ENCODE assay signal across 1 cellular context in genomic region chr19:16571689-16572331, GRCh38.
TF ChIP-seq lines count a peak whose summit lies in the region.

No MANE protein-coding gene starts in this region.

TF ChIP-seq in HepG2, 621 proteins besides CTCF, POLR2A, EP300 and RAD21 (continued from another document and continues in another):
- TF ChIP-seq, protein P1, sequence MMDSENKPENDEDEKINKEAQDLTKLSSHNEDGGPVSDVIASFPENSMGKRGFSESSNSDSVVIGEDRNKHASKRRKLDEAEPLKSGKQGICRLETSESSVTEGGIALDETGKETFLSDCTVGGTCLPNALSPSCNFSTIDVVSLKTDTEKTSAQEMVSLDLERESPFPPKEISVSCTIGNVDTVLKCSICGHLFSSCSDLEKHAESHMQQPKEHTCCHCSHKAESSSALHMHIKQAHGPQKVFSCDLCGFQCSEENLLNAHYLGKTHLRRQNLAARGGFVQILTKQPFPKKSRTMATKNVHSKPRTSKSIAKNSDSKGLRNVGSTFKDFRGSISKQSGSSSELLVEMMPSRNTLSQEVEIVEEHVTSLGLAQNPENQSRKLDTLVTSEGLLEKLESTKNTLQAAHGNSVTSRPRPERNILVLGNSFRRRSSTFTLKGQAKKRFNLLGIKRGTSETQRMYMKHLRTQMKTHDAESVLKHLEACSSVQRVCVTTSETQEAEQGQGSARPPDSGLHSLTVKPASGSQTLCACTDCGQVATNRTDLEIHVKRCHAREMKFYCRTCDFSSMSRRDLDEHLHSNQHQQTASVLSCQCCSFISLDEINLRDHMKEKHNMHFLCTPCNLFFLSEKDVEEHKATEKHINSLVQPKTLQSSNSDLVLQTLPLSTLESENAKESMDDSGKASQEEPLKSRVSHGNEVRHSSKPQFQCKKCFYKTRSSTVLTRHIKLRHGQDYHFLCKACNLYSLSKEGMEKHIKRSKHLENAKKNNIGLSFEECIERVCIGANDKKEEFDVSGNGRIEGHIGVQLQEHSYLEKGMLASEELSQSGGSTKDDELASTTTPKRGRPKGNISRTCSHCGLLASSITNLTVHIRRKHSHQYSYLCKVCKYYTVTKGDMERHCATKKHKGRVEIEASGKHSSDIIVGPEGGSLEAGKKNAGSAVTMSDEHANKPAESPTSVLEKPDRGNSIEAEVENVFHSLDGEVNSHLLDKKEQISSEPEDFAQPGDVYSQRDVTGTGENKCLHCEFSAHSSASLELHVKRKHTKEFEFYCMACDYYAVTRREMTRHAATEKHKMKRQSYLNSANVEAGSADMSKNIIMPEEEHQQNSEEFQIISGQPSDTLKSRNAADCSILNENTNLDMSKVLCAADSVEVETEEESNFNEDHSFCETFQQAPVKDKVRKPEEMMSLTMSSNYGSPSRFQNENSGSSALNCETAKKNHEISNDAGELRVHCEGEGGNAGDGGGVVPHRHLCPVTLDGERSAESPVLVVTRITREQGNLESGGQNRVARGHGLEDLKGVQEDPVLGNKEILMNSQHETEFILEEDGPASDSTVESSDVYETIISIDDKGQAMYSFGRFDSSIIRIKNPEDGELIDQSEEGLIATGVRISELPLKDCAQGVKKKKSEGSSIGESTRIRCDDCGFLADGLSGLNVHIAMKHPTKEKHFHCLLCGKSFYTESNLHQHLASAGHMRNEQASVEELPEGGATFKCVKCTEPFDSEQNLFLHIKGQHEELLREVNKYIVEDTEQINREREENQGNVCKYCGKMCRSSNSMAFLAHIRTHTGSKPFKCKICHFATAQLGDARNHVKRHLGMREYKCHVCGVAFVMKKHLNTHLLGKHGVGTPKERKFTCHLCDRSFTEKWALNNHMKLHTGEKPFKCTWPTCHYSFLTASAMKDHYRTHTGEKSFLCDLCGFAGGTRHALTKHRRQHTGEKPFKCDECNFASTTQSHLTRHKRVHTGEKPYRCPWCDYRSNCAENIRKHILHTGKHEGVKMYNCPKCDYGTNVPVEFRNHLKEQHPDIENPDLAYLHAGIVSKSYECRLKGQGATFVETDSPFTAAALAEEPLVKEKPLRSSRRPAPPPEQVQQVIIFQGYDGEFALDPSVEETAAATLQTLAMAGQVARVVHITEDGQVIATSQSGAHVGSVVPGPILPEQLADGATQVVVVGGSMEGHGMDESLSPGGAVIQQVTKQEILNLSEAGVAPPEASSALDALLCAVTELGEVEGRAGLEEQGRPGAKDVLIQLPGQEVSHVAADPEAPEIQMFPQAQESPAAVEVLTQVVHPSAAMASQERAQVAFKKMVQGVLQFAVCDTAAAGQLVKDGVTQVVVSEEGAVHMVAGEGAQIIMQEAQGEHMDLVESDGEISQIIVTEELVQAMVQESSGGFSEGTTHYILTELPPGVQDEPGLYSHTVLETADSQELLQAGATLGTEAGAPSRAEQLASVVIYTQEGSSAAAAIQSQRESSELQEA (CRISPR knock-in tag; IDR thresholded peaks at IDR 0.05; ENCODE audit: not compliant biosample characterization), result no peak
- TF ChIP-seq ZNF780A (CRISPR knock-in tag; IDR thresholded peaks at IDR 0.05) (no peak), ZNF644 (CRISPR knock-in tag; IDR thresholded peaks at IDR 0.05; ENCODE audit: low read depth) (no peak), ZNF383 (CRISPR knock-in tag; IDR thresholded peaks at IDR 0.05; ENCODE audit: borderline replicate concordance) (0 out of 2 replicates have a peak, but pooled peaks have one; percentile 12), SMAD9 (CRISPR knock-in tag; IDR thresholded peaks at IDR 0.05) (no peak), NFE2L2 (IDR thresholded peaks at IDR 0.05; ENCODE audit: low read length) (no peak), ARNT2 (CRISPR knock-in tag; IDR thresholded peaks at IDR 0.05; ENCODE audit: low read depth) (no peak), YEATS4 (CRISPR knock-in tag; IDR thresholded peaks at IDR 0.05; ENCODE audit: borderline replicate concordance) (peak; percentile 46; the same call in 1 of the 2 replicates), KLF6 (CRISPR knock-in tag; IDR thresholded peaks at IDR 0.05) (no peak), ZNF609 (CRISPR knock-in tag; IDR thresholded peaks at IDR 0.05; ENCODE audit: borderline replicate concordance) (0 out of 2 replicates have a peak, but pooled peaks have one; percentile 2), MXD1 (CRISPR knock-in tag; IDR thresholded peaks at IDR 0.05) (0 out of 2 replicates have a peak, but pooled peaks have one; percentile 37), MAFF (IDR thresholded peaks at IDR 0.05; ENCODE audit: low read depth, low read length) (no peak), ZFP36L1 (CRISPR knock-in tag; IDR thresholded peaks at IDR 0.05) (no peak), MAFK (conservative IDR thresholded peaks at IDR 0.05 in 1 of 2, IDR thresholded peaks at IDR 0.05 in 1 of 2; ENCODE audit: low read length in 2 of 2) (no peak), CHCHD3 (CRISPR knock-in tag; IDR thresholded peaks at IDR 0.05) (peak; percentile 64; the same call in 1 of the 2 replicates), ZFP62 (CRISPR knock-in tag; IDR thresholded peaks at IDR 0.05) (no peak), ZNF749 (CRISPR knock-in tag; IDR thresholded peaks at IDR 0.05; ENCODE audit: borderline replicate concordance) (0 out of 2 replicates have a peak, but pooled peaks have one; percentile 60), AGO1 (IDR thresholded peaks at IDR 0.05; ENCODE audit: low read depth, low read length, poor library complexity, severe bottlenecking) (peak; percentile 7), CREM (IDR thresholded peaks at IDR 0.05) (no peak), CREM (CRISPR knock-in tag; IDR thresholded peaks at IDR 0.05) (no peak), ZMAT5 (CRISPR knock-in tag; IDR thresholded peaks at IDR 0.05; ENCODE audit: borderline replicate concordance, low read depth) (no peak), SIX4 (CRISPR knock-in tag; IDR thresholded peaks at IDR 0.05) (no peak), ZC3H13 (CRISPR knock-in tag; IDR thresholded peaks at IDR 0.05) (no peak), ZNF546 (CRISPR knock-in tag; conservative IDR thresholded peaks at IDR 0.05) (0 out of 2 replicates have a peak, but pooled peaks have one; percentile 53), FOXP1 (IDR thresholded peaks at IDR 0.05) (no peak), FOXP1 (CRISPR knock-in tag; IDR thresholded peaks at IDR 0.05) (no peak), BORCS8-MEF2B (CRISPR knock-in tag; IDR thresholded peaks at IDR 0.05) (no peak), SMAD1 (CRISPR knock-in tag; IDR thresholded peaks at IDR 0.05; ENCODE audit: borderline replicate concordance, low read depth) (no peak), ZNF761 (CRISPR knock-in tag; conservative IDR thresholded peaks at IDR 0.05) (0 out of 2 replicates have a peak, but pooled peaks have one; percentile 75)
- TF ChIP-seq, protein P2, sequence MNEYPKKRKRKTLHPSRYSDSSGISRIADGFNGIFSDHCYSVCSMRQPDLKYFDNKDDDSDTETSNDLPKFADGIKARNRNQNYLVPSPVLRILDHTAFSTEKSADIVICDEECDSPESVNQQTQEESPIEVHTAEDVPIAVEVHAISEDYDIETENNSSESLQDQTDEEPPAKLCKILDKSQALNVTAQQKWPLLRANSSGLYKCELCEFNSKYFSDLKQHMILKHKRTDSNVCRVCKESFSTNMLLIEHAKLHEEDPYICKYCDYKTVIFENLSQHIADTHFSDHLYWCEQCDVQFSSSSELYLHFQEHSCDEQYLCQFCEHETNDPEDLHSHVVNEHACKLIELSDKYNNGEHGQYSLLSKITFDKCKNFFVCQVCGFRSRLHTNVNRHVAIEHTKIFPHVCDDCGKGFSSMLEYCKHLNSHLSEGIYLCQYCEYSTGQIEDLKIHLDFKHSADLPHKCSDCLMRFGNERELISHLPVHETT (CRISPR knock-in tag; conservative IDR thresholded peaks at IDR 0.05), result no peak
- TF ChIP-seq, protein P3, sequence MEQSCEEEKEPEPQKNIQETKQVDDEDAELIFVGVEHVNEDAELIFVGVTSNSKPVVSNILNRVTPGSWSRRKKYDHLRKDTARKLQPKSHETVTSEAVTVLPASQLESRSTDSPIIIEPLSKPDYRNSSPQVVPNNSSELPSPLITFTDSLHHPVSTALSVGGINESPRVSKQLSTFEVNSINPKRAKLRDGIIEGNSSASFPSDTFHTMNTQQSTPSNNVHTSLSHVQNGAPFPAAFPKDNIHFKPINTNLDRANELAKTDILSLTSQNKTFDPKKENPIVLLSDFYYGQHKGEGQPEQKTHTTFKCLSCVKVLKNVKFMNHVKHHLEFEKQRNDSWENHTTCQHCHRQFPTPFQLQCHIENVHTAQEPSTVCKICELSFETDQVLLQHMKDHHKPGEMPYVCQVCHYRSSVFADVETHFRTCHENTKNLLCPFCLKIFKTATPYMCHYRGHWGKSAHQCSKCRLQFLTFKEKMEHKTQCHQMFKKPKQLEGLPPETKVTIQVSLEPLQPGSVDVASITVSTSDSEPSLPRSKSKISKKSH (CRISPR knock-in tag; IDR thresholded peaks at IDR 0.05; ENCODE audit: borderline replicate concordance), result peak; percentile 73
- TF ChIP-seq, protein P4, sequence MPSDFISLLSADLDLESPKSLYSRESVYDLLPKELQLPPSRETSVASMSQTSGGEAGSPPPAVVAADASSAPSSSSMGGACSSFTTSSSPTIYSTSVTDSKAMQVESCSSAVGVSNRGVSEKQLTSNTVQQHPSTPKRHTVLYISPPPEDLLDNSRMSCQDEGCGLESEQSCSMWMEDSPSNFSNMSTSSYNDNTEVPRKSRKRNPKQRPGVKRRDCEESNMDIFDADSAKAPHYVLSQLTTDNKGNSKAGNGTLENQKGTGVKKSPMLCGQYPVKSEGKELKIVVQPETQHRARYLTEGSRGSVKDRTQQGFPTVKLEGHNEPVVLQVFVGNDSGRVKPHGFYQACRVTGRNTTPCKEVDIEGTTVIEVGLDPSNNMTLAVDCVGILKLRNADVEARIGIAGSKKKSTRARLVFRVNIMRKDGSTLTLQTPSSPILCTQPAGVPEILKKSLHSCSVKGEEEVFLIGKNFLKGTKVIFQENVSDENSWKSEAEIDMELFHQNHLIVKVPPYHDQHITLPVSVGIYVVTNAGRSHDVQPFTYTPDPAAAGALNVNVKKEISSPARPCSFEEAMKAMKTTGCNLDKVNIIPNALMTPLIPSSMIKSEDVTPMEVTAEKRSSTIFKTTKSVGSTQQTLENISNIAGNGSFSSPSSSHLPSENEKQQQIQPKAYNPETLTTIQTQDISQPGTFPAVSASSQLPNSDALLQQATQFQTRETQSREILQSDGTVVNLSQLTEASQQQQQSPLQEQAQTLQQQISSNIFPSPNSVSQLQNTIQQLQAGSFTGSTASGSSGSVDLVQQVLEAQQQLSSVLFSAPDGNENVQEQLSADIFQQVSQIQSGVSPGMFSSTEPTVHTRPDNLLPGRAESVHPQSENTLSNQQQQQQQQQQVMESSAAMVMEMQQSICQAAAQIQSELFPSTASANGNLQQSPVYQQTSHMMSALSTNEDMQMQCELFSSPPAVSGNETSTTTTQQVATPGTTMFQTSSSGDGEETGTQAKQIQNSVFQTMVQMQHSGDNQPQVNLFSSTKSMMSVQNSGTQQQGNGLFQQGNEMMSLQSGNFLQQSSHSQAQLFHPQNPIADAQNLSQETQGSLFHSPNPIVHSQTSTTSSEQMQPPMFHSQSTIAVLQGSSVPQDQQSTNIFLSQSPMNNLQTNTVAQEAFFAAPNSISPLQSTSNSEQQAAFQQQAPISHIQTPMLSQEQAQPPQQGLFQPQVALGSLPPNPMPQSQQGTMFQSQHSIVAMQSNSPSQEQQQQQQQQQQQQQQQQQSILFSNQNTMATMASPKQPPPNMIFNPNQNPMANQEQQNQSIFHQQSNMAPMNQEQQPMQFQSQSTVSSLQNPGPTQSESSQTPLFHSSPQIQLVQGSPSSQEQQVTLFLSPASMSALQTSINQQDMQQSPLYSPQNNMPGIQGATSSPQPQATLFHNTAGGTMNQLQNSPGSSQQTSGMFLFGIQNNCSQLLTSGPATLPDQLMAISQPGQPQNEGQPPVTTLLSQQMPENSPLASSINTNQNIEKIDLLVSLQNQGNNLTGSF (CRISPR knock-in tag; IDR thresholded peaks at IDR 0.05), result 0 out of 2 replicates have a peak, but pooled peaks have one; percentile 24
- TF ChIP-seq, protein P5, sequence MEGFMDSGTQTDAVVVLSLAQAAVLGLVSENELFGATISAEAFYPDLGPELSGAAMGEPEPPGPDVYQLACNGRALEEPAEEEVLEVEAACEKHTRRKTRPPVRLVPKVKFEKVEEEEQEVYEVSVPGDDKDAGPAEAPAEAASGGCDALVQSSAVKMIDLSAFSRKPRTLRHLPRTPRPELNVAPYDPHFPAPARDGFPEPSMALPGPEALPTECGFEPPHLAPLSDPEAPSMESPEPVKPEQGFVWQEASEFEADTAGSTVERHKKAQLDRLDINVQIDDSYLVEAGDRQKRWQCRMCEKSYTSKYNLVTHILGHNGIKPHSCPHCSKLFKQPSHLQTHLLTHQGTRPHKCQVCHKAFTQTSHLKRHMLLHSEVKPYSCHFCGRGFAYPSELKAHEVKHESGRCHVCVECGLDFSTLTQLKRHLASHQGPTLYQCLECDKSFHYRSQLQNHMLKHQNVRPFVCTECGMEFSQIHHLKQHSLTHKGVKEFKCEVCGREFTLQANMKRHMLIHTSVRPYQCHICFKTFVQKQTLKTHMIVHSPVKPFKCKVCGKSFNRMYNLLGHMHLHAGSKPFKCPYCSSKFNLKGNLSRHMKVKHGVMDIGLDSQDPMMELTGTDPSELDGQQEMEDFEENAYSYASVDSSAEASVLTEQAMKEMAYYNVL (CRISPR knock-in tag; IDR thresholded peaks at IDR 0.05; ENCODE audit: borderline replicate concordance), result no peak
